12 cellular contexts compared by ENCODE assay signal in the genomic region with DNA sequence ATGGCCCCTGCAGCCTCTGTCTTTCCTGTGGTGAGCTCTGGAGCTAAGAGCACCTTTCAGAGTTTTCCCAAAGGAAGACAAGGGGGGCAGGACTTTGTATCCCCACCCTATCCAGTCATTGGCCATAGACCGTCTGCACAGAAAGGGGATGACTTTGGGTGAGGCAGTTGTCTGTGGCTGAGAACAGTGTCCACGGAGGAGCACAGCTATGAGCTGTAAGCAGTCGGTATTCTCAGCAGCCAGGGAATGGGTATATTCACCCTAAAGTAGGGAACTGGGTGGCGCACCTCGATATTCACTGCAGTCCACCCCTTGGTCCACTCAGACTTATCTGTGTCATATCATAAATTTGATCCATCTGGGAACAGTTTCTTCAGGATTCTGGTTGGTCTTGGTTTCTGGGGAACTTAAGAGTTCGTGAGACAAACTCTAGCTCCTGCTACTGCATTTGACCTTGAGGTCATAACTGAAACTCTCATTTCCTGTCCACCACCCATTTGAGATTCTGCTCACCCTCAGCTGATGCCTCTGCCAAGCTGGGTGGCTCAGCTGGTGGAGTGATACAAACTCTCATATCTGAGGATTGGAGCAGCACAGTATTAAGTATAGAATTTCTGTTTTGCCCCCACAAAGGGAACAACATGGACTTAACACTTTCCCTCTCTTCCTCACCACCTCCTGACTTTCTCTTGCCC. TPM values are rescaled to one million over a fixed set of nuclear protein-coding genes. Genes with fewer than 3 reads are reported as not detected.
A peak's percentile ranks its signal among the peaks of the same experiment; 100 is the strongest.
DNase-seq lines count a peak whose midpoint lies in the region; ATAC-seq and TF ChIP-seq lines count a peak whose summit lies in the region.
"Had no signal": no experiment of that assay in that cellular context is flagged by ENCODE, and none has a peak within 500 bp of the region (broad histone marks: within the 10 kb centered on the region; RNA-seq: fewer than 3 reads in every experiment).

No MANE protein-coding gene starts in this region.

- H3K36me3 ChIP-seq in heart right ventricle (no peaks in the 10 kb centered on the region), colonic mucosa (no peaks in the 10 kb centered on the region)
- H3K36me3 ChIP-seq: cardiac muscle cell, SJSA1 had no signal

- H3K27me3 ChIP-seq in heart right ventricle (no peaks in the 10 kb centered on the region), colonic mucosa (no peaks in the 10 kb centered on the region)
- H3K27me3 ChIP-seq: cardiac muscle cell, SJSA1 had no signal

- H3K9me3 ChIP-seq in heart right ventricle (peaks cover 0 to 4% (median 0%) of the 10 kb centered on the region in 11 donors), colonic mucosa (no peaks in the 10 kb centered on the region)
- H3K9me3 ChIP-seq: SJSA1 had no signal

- no peaks in the 10 kb centered on the region for H3K36me3 Mint-ChIP-seq in HFFc6 (ENCODE audit: low read depth)

- intact Hi-C loops in heart right ventricle (cut with DNase I): no loop called here
- intact Hi-C loops in colonic mucosa (cut with DNase I): no loop called here

- H3K9me3 Mint-ChIP-seq in HFFc6: no peaks in the 10 kb centered on the region

- WGBS in heart right ventricle, 2 donors: 81 to 84% methylated on average over 6 of the region's 6 CpGs

- no peak overlapping the region for H3K27ac Mint-ChIP-seq in HFFc6

- H3K4me3 Mint-ChIP-seq in HFFc6: no peak overlapping the region

- ATAC-seq in GM18873 (IDR thresholded peaks at IDR 0.05; ENCODE audit: low FRiP score, unreplicated experiment): peak; percentile 94
- peak; percentile 97 for ATAC-seq in GM21786 (IDR thresholded peaks at IDR 0.05; ENCODE audit: unreplicated experiment)
- peak; percentile 79 for ATAC-seq in HG03342 (IDR thresholded peaks at IDR 0.05; ENCODE audit: unreplicated experiment)
- ATAC-seq in heart right ventricle: no peak
- ATAC-seq: HCT116 had no signal

- H3K4me1 Mint-ChIP-seq in HFFc6 (ENCODE audit: low read depth): peaks cover 13% of the 10 kb centered on the region

- no peak overlapping the region for H3K9ac ChIP-seq in colonic mucosa (ENCODE audit: low read depth in 2 of 2, low read length in 2 of 2)

- H3K4me1 ChIP-seq in heart right ventricle (no peaks in the 10 kb centered on the region), colonic mucosa (no peaks in the 10 kb centered on the region)

- H3K27ac ChIP-seq in heart right ventricle: no peak overlapping the region
- no peak overlapping the region for H3K27ac ChIP-seq in colonic mucosa
- H3K27ac ChIP-seq: cardiac muscle cell, SJSA1 had no signal

- TF ChIP-seq CTCF in fibroblast of mammary gland (conservative IDR thresholded peaks at IDR 0.05; ENCODE audit: control insufficient read depth, insufficient read depth, low read depth, low read length) (no peak), HFFc6 (IDR thresholded peaks at IDR 0.05) (no peak), heart right ventricle (IDR thresholded peaks at IDR 0.05) (no peak), colonic mucosa (IDR thresholded peaks at IDR 0.05) (no peak)

- H3K27me3 Mint-ChIP-seq in HFFc6 (ENCODE audit: insufficient read depth): no peaks in the 10 kb centered on the region

- no peak overlapping the region for H3K4me3 ChIP-seq in fibroblast of mammary gland (ENCODE audit: control insufficient read depth, low read depth, low read length)
- no peak overlapping the region for H3K4me3 ChIP-seq in heart right ventricle
- H3K4me3 ChIP-seq in colonic mucosa: no peak overlapping the region
- H3K4me3 ChIP-seq: cardiac muscle cell, SJSA1 had no signal

- peak; percentile 21 for DNase-seq in fibroblast of mammary gland (ENCODE audit: low read depth)
- no peak for DNase-seq in HFFc6
- DNase-seq in heart right ventricle: no peak
- no peak for DNase-seq in colonic mucosa
- DNase-seq in GDM1 (lab: John Stamatoyannopoulos, UW): no peak
- DNase-seq: stimulated activated naive CD4-positive, alpha-beta T cell had no signal

RNA-seq across cellular contexts. Expression of a gene that starts 45.2 kb away (rescaled TPM):
- total RNA-seq in HFFc6 (2021; fragmentation: NEBNext Ultra II Directional; extraction: Animal tissue kit (Norgen Biotek cat#: 25700)): under 1 TPM; 0.23 to 0.97 (median 0.37) TPM
- total RNA-seq in heart right ventricle: under 1 TPM in 6 of 10 donors, not detected in 4; 0.14 to 0.86 (median 0.24) TPM
- polyA plus RNA-seq in heart right ventricle: under 1 TPM; 0.04 to 0.07 TPM
- 1 to 10 TPM; 2.9 to 4.1 TPM for total RNA-seq in colonic mucosa
- total RNA-seq: cardiac muscle cell had no signal
- polyA plus RNA-seq: cardiac muscle cell had no signal

Comparison
In these comparisons a context has a peak if more than half of its experiments do, and no peak if none do; other contexts are left out.
1. ATAC-seq: peak in GM18873 (single experiment), GM21786 (single experiment) and HG03342 (single experiment); none in heart right ventricle (0 of 8).